Comparison of ENCODE assay signal across 8 cellular contexts in genomic region chr10:24556746-24557742, GRCh38.
DNase-seq lines count a peak whose midpoint lies in the region; ATAC-seq and TF ChIP-seq lines count a peak whose summit lies in the region.

No MANE protein-coding gene starts in this region.

- no peaks in the 10 kb centered on the region for H3K9me2 ChIP-seq in OCI-LY7 (ENCODE audit: insufficient read depth, low read length)

- DNase-seq in AG04449 (ENCODE audit: low read depth, low spot score) (peak; percentile 59), GF-D8 (lab: John Stamatoyannopoulos, UW) (peak; percentile 28), OCI-LY7 (ENCODE audit: low spot score) (peak; percentile 65), dedifferentiated amniotic fluid mesenchymal stem cell (ENCODE audit: extremely low spot score) (peak; percentile 61), lower lobe of right lung (no peak)

- H3K27me3 ChIP-seq in lower lobe of right lung (ENCODE audit: low read depth), result no peaks in the 10 kb centered on the region

- H3K4me1 ChIP-seq in OCI-LY7 (ENCODE audit: insufficient read depth, low read length, poor library complexity, severe bottlenecking) (no peaks in the 10 kb centered on the region), lower lobe of right lung (peaks cover 5% of the 10 kb centered on the region)

- H2AFZ ChIP-seq in OCI-LY7 (ENCODE audit: low read length), result no peak overlapping the region

- no TSS peak for BruUV-seq in OCI-LY7 (replicated peaks; lab: Mats Ljungman, UMichigan)

- POLR2A ChIA-PET in AG04449 (lab: Yijun Ruan, JAX), result no interaction called here
- POLR2A ChIA-PET in OCI-LY7 (lab: Charles Lee), result no interaction called here

- H3K36me3 ChIP-seq in OCI-LY7 (ENCODE audit: insufficient read depth, low read length), result no peaks in the 10 kb centered on the region
- H3K36me3 ChIP-seq in lower lobe of right lung, result no peaks in the 10 kb centered on the region

- peak; percentile 70 for TF ChIP-seq CTCF in AG04449 (IDR thresholded peaks at IDR 0.05; ENCODE audit: insufficient read depth, low read length, missing control alignments)
- peak; percentile 78 for TF ChIP-seq CTCF in OCI-LY7 (conservative IDR thresholded peaks at IDR 0.05; ENCODE audit: low read length)
- peak; percentile 63 for TF ChIP-seq CTCF in lower lobe of right lung (IDR thresholded peaks at IDR 0.05)

- H3K27ac ChIP-seq in OCI-LY7 (ENCODE audit: low read depth, low read length, poor library complexity, severe bottlenecking) (no peak overlapping the region), lower lobe of right lung (no peak overlapping the region)

- CTCF ChIA-PET in AG04449 (lab: Yijun Ruan, JAX), result interaction anchor here (0.6 to 4.6 kb wide), 21 partner anchors 8 to 1398 kb away, joined by 3 to 46 read pairs (median 4); no protein-coding TSS in a partner anchor
- CTCF ChIA-PET in OCI-LY7 (lab: Charles Lee; ENCODE audit: unreplicated experiment), result no interaction called here

- H3K79me2 ChIP-seq in OCI-LY7 (ENCODE audit: insufficient read depth, low read depth, low read length), result no peaks in the 10 kb centered on the region

- H3K9me3 ChIP-seq in OCI-LY7 (ENCODE audit: low read length) (no peaks in the 10 kb centered on the region), lower lobe of right lung (no peaks in the 10 kb centered on the region)

- H3K4me3 ChIP-seq in AG04449 (ENCODE audit: low read depth, low read length) (no peak overlapping the region), OCI-LY7 (ENCODE audit: low read depth, low read length, poor library complexity, severe bottlenecking) (no peak overlapping the region), lower lobe of right lung (no peak overlapping the region)

- H4K20me1 ChIP-seq in OCI-LY7 (ENCODE audit: insufficient read depth, low read length), result no peaks in the 10 kb centered on the region

- intact Hi-C loops in OCI-LY7 (cut with micrococcal nuclease; ENCODE audit: unreplicated experiment) (loop anchor here (2.0 kb wide), 1 partner anchor 562 kb away; no protein-coding TSS in a partner anchor), lower lobe of right lung (cut with DNase I) (no loop called here)

- no peak overlapping the region for H3K4me2 ChIP-seq in OCI-LY7 (ENCODE audit: low read length)

- ATAC-seq in HG02981 (IDR thresholded peaks at IDR 0.05; ENCODE audit: unreplicated experiment) (peak; percentile 45), lower lobe of right lung (peak; percentile 26 to 44), GM19395 (IDR thresholded peaks at IDR 0.05; ENCODE audit: unreplicated experiment) (no peak), HG02571 (IDR thresholded peaks at IDR 0.05; ENCODE audit: unreplicated experiment) (no peak)

Comparison
In these comparisons a context has a peak if more than half of its experiments do, and no peak if none do; other contexts are left out.
1. ATAC-seq: peak in HG02981 (single experiment) and lower lobe of right lung (2 of 2); none in GM19395 (single experiment) and HG02571 (single experiment).
2. Peak in every context shown above with its lines, with median percentiles within 50 percentile points of each other: CTCF ChIP-seq.